In genomic region chr4:76950846-76951321, GRCh38 we compare ENCODE assay signal across 7 cellular contexts. TPM values are rescaled to one million over a fixed set of nuclear protein-coding genes. Genes with fewer than 3 reads are reported as not detected.
A peak's percentile ranks its signal among the peaks of the same experiment; 100 is the strongest.
DNase-seq lines count a peak whose midpoint lies in the region; ATAC-seq and TF ChIP-seq lines count a peak whose summit lies in the region.

No MANE protein-coding gene starts in this region.

- no peaks in the 10 kb centered on the region for H3K36me3 Mint-ChIP-seq in natural killer cell treated with Interleukin-12 subunit alpha and Interleukin-12 subunit beta and Interleukin-15 and Interleukin-18, amount 100 ng/mL, for 72 hours

- H3K4me3 ChIP-seq in WI38 (ENCODE audit: low read depth, low read length) (peak overlapping the region; percentile 97), fibroblast of lung (replicated peaks in 1 of 4; ENCODE audit: control extremely low read depth in 1 of 4, insufficient read depth in 1 of 4, low read depth in 3 of 4, low read length in 4 of 4) (peak overlapping the region; percentile 76 to 94 (median 92))

- H3K27ac ChIP-seq in fibroblast of lung (ENCODE audit: insufficient read depth, low read length) = peak overlapping the region; percentile 94

- no peaks in the 10 kb centered on the region for H3K9me3 ChIP-seq in fibroblast of lung (ENCODE audit: control insufficient read depth, insufficient read depth, low read depth, low read length)

- no peaks in the 10 kb centered on the region for H3K27me3 Mint-ChIP-seq in natural killer cell treated with Interleukin-12 subunit alpha and Interleukin-12 subunit beta and Interleukin-15 and Interleukin-18, amount 100 ng/mL, for 72 hours

- peak overlapping the region; percentile 93 for H3K4me2 ChIP-seq in fibroblast of lung (ENCODE audit: extremely low read depth, insufficient read depth, low read length)

- no peak overlapping the region for H2AFZ ChIP-seq in fibroblast of lung (ENCODE audit: low read length)

- peak overlapping the region; percentile 98 for H3K9ac ChIP-seq in fibroblast of lung (ENCODE audit: insufficient read depth, low read length)

- peaks cover 15% of the 10 kb centered on the region for H3K4me1 ChIP-seq in fibroblast of lung (ENCODE audit: control insufficient read depth, extremely low read depth, insufficient read depth, low read length)

- H4K20me1 ChIP-seq in fibroblast of lung (ENCODE audit: control insufficient read depth, extremely low read depth, insufficient read depth, low read length) = peaks cover 2% of the 10 kb centered on the region

- no peaks in the 10 kb centered on the region for H3K36me3 ChIP-seq in fibroblast of lung (ENCODE audit: control insufficient read depth, insufficient read depth, low read length)

- H3K9me3 Mint-ChIP-seq in natural killer cell treated with Interleukin-12 subunit alpha and Interleukin-12 subunit beta and Interleukin-15 and Interleukin-18, amount 100 ng/mL, for 72 hours = no peaks in the 10 kb centered on the region

- H3K79me2 ChIP-seq in fibroblast of lung (ENCODE audit: control insufficient read depth, insufficient read depth, low read length) = peaks cover 96% of the 10 kb centered on the region

- peak overlapping the region; percentile 87 for H3K4me3 Mint-ChIP-seq in natural killer cell treated with Interleukin-12 subunit alpha and Interleukin-12 subunit beta and Interleukin-15 and Interleukin-18, amount 100 ng/mL, for 72 hours

- no peak for ATAC-seq in natural killer cell treated with Interleukin-12 subunit alpha and Interleukin-12 subunit beta and Interleukin-15 and Interleukin-18, amount 100 ng/mL, for 72 hours
- ATAC-seq in HG03097 (IDR thresholded peaks at IDR 0.05; ENCODE audit: low FRiP score, unreplicated experiment) (no peak), GM18907 (IDR thresholded peaks at IDR 0.05; ENCODE audit: unreplicated experiment) (no peak)

- peak overlapping the region; percentile 42 to 81 for H3K27ac Mint-ChIP-seq in natural killer cell treated with Interleukin-12 subunit alpha and Interleukin-12 subunit beta and Interleukin-15 and Interleukin-18, amount 100 ng/mL, for 72 hours

- DNase-seq in ELF-1 (ENCODE audit: low read depth, low spot score) (peak; percentile 87), HuH-7.5 (ENCODE audit: low spot score) (peak; percentile 8), fibroblast of lung (ENCODE audit: low read depth in 2 of 2) (peak; percentile 56 to 62)
- no peak for DNase-seq in natural killer cell treated with Interleukin-12 subunit alpha and Interleukin-12 subunit beta and Interleukin-15 and Interleukin-18, amount 100 ng/mL, for 72 hours (ENCODE audit: low spot score)

- TF ChIP-seq CTCF in WI38 (IDR thresholded peaks at IDR 0.05; ENCODE audit: low read depth, low read length) (no peak), fibroblast of lung (conservative IDR thresholded peaks at IDR 0.05 in 1 of 2, IDR thresholded peaks at IDR 0.05 in 1 of 2; ENCODE audit: low read depth in 1 of 2, low read length in 2 of 2) (no peak)

- no peaks in the 10 kb centered on the region for H3K27me3 ChIP-seq in fibroblast of lung (ENCODE audit: control insufficient read depth, insufficient read depth, low read length)

- peaks cover 25 to 31% of the 10 kb centered on the region in 2 donors for H3K4me1 Mint-ChIP-seq in natural killer cell treated with Interleukin-12 subunit alpha and Interleukin-12 subunit beta and Interleukin-15 and Interleukin-18, amount 100 ng/mL, for 72 hours (ENCODE audit: low read depth in 2 of 2)

RNA-seq across cellular contexts. Expression of gene SEPTIN11, which starts 1.3 kb away (rescaled TPM):
- total RNA-seq in fibroblast of lung = 293 and 688 TPM in 2 replicates
- 521 and 1,286 TPM in 2 replicates for polyA plus RNA-seq in fibroblast of lung
- 255 and 662 TPM in 2 replicates for polyA plus RNA-seq in fibroblast of lung (2012)
- polyA minus RNA-seq in fibroblast of lung (ENCODE audit: low replicate concordance) = 89.2 and 208 TPM in 2 replicates
- 10 to 100 TPM; 60.3 to 88.9 TPM for total RNA-seq in natural killer cell treated with Interleukin-12 subunit alpha and Interleukin-12 subunit beta and Interleukin-15 and Interleukin-18, amount 100 ng/mL, for 72 hours

RNA-seq across cellular contexts. Expression of gene SOWAHB, which starts 52.9 kb away (rescaled TPM):
- under 0.01 and 0.17 TPM in 2 replicates for total RNA-seq in fibroblast of lung
- polyA plus RNA-seq in fibroblast of lung = 0.07 TPM in 1 of 2 replicates, not detected in the other
- polyA plus RNA-seq in fibroblast of lung (2012) = 0.03 and 0.05 TPM in 2 replicates
- polyA minus RNA-seq in fibroblast of lung (ENCODE audit: low replicate concordance) = 0.31 TPM in 1 of 2 replicates, not detected in the other
- not detected for total RNA-seq in natural killer cell treated with Interleukin-12 subunit alpha and Interleukin-12 subunit beta and Interleukin-15 and Interleukin-18, amount 100 ng/mL, for 72 hours
